9 cellular contexts compared by ENCODE assay signal in the genomic region with DNA sequence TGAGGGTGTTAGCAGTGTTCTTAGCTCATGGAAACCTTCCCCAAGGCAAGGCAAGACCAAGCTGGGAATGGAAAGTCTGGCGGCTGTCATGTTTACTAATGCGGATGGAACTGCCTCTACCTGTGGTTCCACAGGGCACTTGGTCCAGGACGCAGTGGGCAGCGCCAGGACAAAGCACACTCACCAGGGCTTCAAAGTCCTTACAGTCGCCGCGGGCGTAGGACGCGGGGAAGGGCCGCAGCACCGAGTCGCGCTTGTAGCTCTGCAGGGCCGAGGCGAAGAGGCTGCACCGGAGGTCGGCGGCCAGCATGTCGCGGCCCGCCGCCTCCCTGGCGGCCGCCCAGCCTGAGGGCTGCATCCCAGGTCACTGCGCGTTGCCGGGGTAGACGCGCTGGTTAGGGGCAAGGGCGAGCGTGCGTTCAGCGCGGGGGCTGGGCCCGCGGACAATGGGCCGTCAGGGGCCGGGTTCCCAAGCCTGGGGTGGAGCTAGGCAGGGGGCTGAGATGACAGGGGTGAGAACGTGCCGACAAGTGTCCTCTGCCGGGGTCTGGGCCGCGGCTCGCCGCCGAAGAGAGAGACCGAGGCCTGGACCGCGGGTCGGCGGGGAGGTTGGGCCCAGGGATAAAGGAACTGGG. TPM values are rescaled to one million over a fixed set of nuclear protein-coding genes. Genes with fewer than 3 reads are reported as not detected.
DNase-seq lines count a peak whose midpoint lies in the region; ATAC-seq and TF ChIP-seq lines count a peak whose summit lies in the region.
"Had no signal": no experiment of that assay in that cellular context is flagged by ENCODE, and none has a peak within 500 bp of the region (broad histone marks: within the 10 kb centered on the region; RNA-seq: fewer than 3 reads in every experiment).

No MANE protein-coding gene starts in this region.

- H3K27ac ChIP-seq in left ventricle myocardium inferior (replicated peaks) (peak overlapping the region; percentile 96), trophoblast cell (ENCODE audit: low read depth, low read length) (peak overlapping the region; percentile 66)

- H3K9me3 ChIP-seq in left ventricle myocardium inferior (replicated peaks), result no peaks in the 10 kb centered on the region
- peaks cover 2% of the 10 kb centered on the region for H3K9me3 ChIP-seq in trophoblast cell (ENCODE audit: insufficient read depth, low read depth, low read length)

- H3K9ac ChIP-seq in trophoblast cell (ENCODE audit: low read length), result peak overlapping the region; percentile 64

- peaks cover 25 to 35% (median 31%) of the 10 kb centered on the region in 3 donors for H3K4me1 Mint-ChIP-seq in IgD-negative memory B cell

- peak overlapping the region; percentile 83 to 96 (median 90) for H3K4me3 Mint-ChIP-seq in IgD-negative memory B cell

- H4K91ac ChIP-seq in trophoblast cell (ENCODE audit: low read depth, low read length), result peak overlapping the region; percentile 72

- peak overlapping the region; percentile 64 for H4K8ac ChIP-seq in trophoblast cell (ENCODE audit: low read depth, low read length)

- no peaks in the 10 kb centered on the region for H3K27me3 ChIP-seq in left ventricle myocardium inferior (ENCODE audit: low read depth)
- H3K27me3 ChIP-seq in trophoblast cell (ENCODE audit: insufficient read depth, low read length), result no peaks in the 10 kb centered on the region

- peak overlapping the region; percentile 46 for H3K14ac ChIP-seq in trophoblast cell (ENCODE audit: low read length)

- TF ChIP-seq CTCF in left ventricle myocardium inferior (IDR thresholded peaks at IDR 0.05; ENCODE audit: borderline replicate concordance), result no peak

- H3K27ac Mint-ChIP-seq in IgD-negative memory B cell, result peak overlapping the region; percentile 60 to 82 (median 63)
- peak overlapping the region; percentile 67 to 84 for H3K27ac Mint-ChIP-seq in activated naive CD4-positive, alpha-beta T cell treated with anti-CD3 and anti-CD28 coated beads, Interleukin-2, amount 50 U/mL, for 72 hours

- peak; percentile 25 for ATAC-seq in GM21717 (IDR thresholded peaks at IDR 0.05; ENCODE audit: unreplicated experiment)
- ATAC-seq in activated naive CD4-positive, alpha-beta T cell treated with anti-CD3 and anti-CD28 coated beads, Interleukin-2, amount 50 U/mL, for 72 hours, result peak; percentile 32 to 52

- H3K23ac ChIP-seq in trophoblast cell (ENCODE audit: low read length), result no peak overlapping the region

- peak overlapping the region; percentile 1 for H4K12ac ChIP-seq in trophoblast cell (ENCODE audit: low read depth, low read length)

- peak overlapping the region; percentile 34 for H2BK120ac ChIP-seq in trophoblast cell (ENCODE audit: insufficient read depth, low read length, poor library complexity)

- peak overlapping the region; percentile 96 for H3K4me2 ChIP-seq in trophoblast cell (ENCODE audit: low read length)

- peak; percentile 45 to 48 for DNase-seq in NCI-H524 (lab: John Stamatoyannopoulos, UW)
- no peak for DNase-seq in NCI-H524 treated with DMSO at 0.1 percent for 48 hours (lab: John Stamatoyannopoulos, UW)
- DNase-seq in activated naive CD4-positive, alpha-beta T cell treated with anti-CD3 and anti-CD28 coated beads, Interleukin-2, amount 50 U/mL, for 72 hours (ENCODE audit: low spot score in 2 of 2), result peak; percentile 31 to 60
- no peak for DNase-seq in left ventricle myocardium inferior
- peak; percentile 41 to 68 for DNase-seq in trophoblast cell
- DNase-seq in epidermal melanocyte (ENCODE audit: insufficient read length, low spot score), result no peak

- H3K9me3 Mint-ChIP-seq in IgD-negative memory B cell, result no peaks in the 10 kb centered on the region
- H3K9me3 Mint-ChIP-seq in activated naive CD4-positive, alpha-beta T cell treated with anti-CD3 and anti-CD28 coated beads, Interleukin-2, amount 50 U/mL, for 72 hours, result no peaks in the 10 kb centered on the region

- no CpG with 5 or more reads among the region's 52 CpGs for WGBS in trophoblast cell (ENCODE audit: extremely low coverage, insufficient coverage, insufficient read length)

- no peaks in the 10 kb centered on the region for H3K36me3 ChIP-seq in left ventricle myocardium inferior
- no peaks in the 10 kb centered on the region for H3K36me3 ChIP-seq in trophoblast cell (ENCODE audit: control insufficient read depth in 1 of 2, insufficient read depth in 2 of 2, low read length in 2 of 2)

- H2AK5ac ChIP-seq in trophoblast cell (ENCODE audit: low read length), result no peak overlapping the region

- no peak overlapping the region for H2BK12ac ChIP-seq in trophoblast cell (ENCODE audit: low read length)

- peak overlapping the region; percentile 13 for H2BK5ac ChIP-seq in trophoblast cell (ENCODE audit: low read depth, low read length, poor library complexity)

- H3K79me2 ChIP-seq in trophoblast cell (ENCODE audit: control insufficient read depth, insufficient read depth, low read length, poor library complexity), result peaks cover 2% of the 10 kb centered on the region

- peak overlapping the region; percentile 48 for H3K18ac ChIP-seq in trophoblast cell (ENCODE audit: low read length)

- H3K27me3 Mint-ChIP-seq in IgD-negative memory B cell, result no peaks in the 10 kb centered on the region

- H3K4me3 ChIP-seq in left ventricle myocardium inferior (peak overlapping the region; percentile 92), trophoblast cell (ENCODE audit: low read depth, low read length) (peak overlapping the region; percentile 74)

- intact Hi-C loops in left ventricle myocardium inferior (cut with micrococcal nuclease), result no loop called here

- peaks cover 8% of the 10 kb centered on the region for H3K79me1 ChIP-seq in trophoblast cell (ENCODE audit: low read length)

- no peak overlapping the region for H3K4ac ChIP-seq in trophoblast cell (ENCODE audit: low read depth, low read length)

- H3K36me3 Mint-ChIP-seq in IgD-negative memory B cell, result peaks cover 4% of the 10 kb centered on the region
- peaks cover 5 to 6% of the 10 kb centered on the region in 2 donors for H3K36me3 Mint-ChIP-seq in activated naive CD4-positive, alpha-beta T cell treated with anti-CD3 and anti-CD28 coated beads, Interleukin-2, amount 50 U/mL, for 72 hours

- peak overlapping the region; percentile 51 for H2AFZ ChIP-seq in trophoblast cell (ENCODE audit: insufficient read depth, low read length, poor library complexity)

- H3K4me1 ChIP-seq in left ventricle myocardium inferior, result peaks cover 29% of the 10 kb centered on the region
- peaks cover 0 to 3% of the 10 kb centered on the region in 2 experiments for H3K4me1 ChIP-seq in trophoblast cell (ENCODE audit: control insufficient read depth in 1 of 2, insufficient read depth in 2 of 2, low read length in 2 of 2)

RNA-seq across cellular contexts. Expression of a gene that starts 0.5 kb away (rescaled TPM):
- polyA plus RNA-seq in IgD-negative memory B cell, result 23.5 TPM
- 10 to 100 TPM; 12.1 to 24.7 TPM for total RNA-seq in activated naive CD4-positive, alpha-beta T cell treated with anti-CD3 and anti-CD28 coated beads, Interleukin-2, amount 50 U/mL, for 72 hours
- total RNA-seq in left ventricle myocardium inferior, result 4.6 TPM
- 3.5 and 3.9 TPM in 2 replicates for polyA plus RNA-seq in trophoblast cell (2013)

RNA-seq across cellular contexts. Expression of a gene that starts 9.7 kb away (rescaled TPM):
- polyA plus RNA-seq in IgD-negative memory B cell, result not detected
- not detected for total RNA-seq in activated naive CD4-positive, alpha-beta T cell treated with anti-CD3 and anti-CD28 coated beads, Interleukin-2, amount 50 U/mL, for 72 hours
- total RNA-seq in left ventricle myocardium inferior, result not detected
- not detected in 2 replicates for polyA plus RNA-seq in trophoblast cell (2013)
- total RNA-seq: glomerular endothelial cell had no signal

RNA-seq across cellular contexts. Expression of a gene that starts 18.3 kb away (rescaled TPM):
- not detected for polyA plus RNA-seq in IgD-negative memory B cell
- total RNA-seq in activated naive CD4-positive, alpha-beta T cell treated with anti-CD3 and anti-CD28 coated beads, Interleukin-2, amount 50 U/mL, for 72 hours, result not detected
- total RNA-seq in left ventricle myocardium inferior, result 40.3 TPM
- not detected in 2 replicates for polyA plus RNA-seq in trophoblast cell (2013)
- total RNA-seq: glomerular endothelial cell had no signal

Comparison
In these comparisons a context has a peak if more than half of its experiments do, and no peak if none do; other contexts are left out.
1. DNase-seq: peak in NCI-H524 (2 of 2), activated naive CD4-positive, alpha-beta T cell treated with anti-CD3 and anti-CD28 coated beads, Interleukin-2, amount 50 U/mL, for 72 hours (2 of 2) and trophoblast cell (2 of 2); none in NCI-H524 treated with DMSO at 0.1 percent for 48 hours (single experiment), left ventricle myocardium inferior (single experiment) and epidermal melanocyte (single experiment).